8 cellular contexts compared by ENCODE assay signal in genomic region chr21:44872568-44873355, GRCh38. TPM values are rescaled to one million over a fixed set of nuclear protein-coding genes. Genes with fewer than 3 reads are reported as not detected.
A peak's percentile ranks its signal among the peaks of the same experiment; 100 is the strongest.
DNase-seq lines count a peak whose midpoint lies in the region; ATAC-seq and TF ChIP-seq lines count a peak whose summit lies in the region.

No MANE protein-coding gene starts in this region.

- peaks cover 43% of the 10 kb centered on the region for H4K20me1 ChIP-seq in Karpas-422 (ENCODE audit: insufficient read depth, low read depth, low read length)

- H2AFZ ChIP-seq in Karpas-422 (ENCODE audit: low read length), result no peak overlapping the region

- no peak overlapping the region for H3K27ac ChIP-seq in Karpas-422 (ENCODE audit: low read length)

- H3K79me2 ChIP-seq in Karpas-422 (ENCODE audit: low read length), result peaks cover 54% of the 10 kb centered on the region

- no peak for TF ChIP-seq CTCF in GM12865 (IDR thresholded peaks at IDR 0.05; ENCODE audit: insufficient read depth, low read depth, low read length, missing control alignments)
- no peak for TF ChIP-seq CTCF in astrocyte of the spinal cord (IDR thresholded peaks at IDR 0.05; ENCODE audit: low read depth, low read length)

- H3K4me2 ChIP-seq in Karpas-422 (ENCODE audit: low read depth, low read length, poor library complexity, severe bottlenecking), result peak overlapping the region; percentile 100

- H3K4me3 ChIP-seq in GM12865 (ENCODE audit: low read depth, low read length) (peak overlapping the region; percentile 80), Karpas-422 (ENCODE audit: low read length) (peak overlapping the region; percentile 93), astrocyte of the spinal cord (ENCODE audit: low read depth, low read length) (peak overlapping the region; percentile 51), iPS-11a (ENCODE audit: low read depth, low read length) (peak overlapping the region; percentile 78), skeletal muscle cell (ENCODE audit: low read depth, low read length) (peak overlapping the region; percentile 83)

- no peak for ATAC-seq in activated CD4-positive, CD25-positive, alpha-beta regulatory T cell treated with anti-CD3 and anti-CD28 coated beads, Interleukin-2, amount 50 U/mL, for 24 hours
- no peak for ATAC-seq in GM19324 (IDR thresholded peaks at IDR 0.05; ENCODE audit: low FRiP score, unreplicated experiment)

- H3K27me3 ChIP-seq in Karpas-422 (ENCODE audit: low read length), result no peaks in the 10 kb centered on the region

- in situ Hi-C loops in astrocyte of the spinal cord (cut with HindIII; ENCODE audit: low sequenced_read_pairs), result no loop called here

- H3K9me2 ChIP-seq in Karpas-422 (replicated peaks; ENCODE audit: insufficient read depth, low read length), result no peaks in the 10 kb centered on the region

- DNase-seq in GM12865 (ENCODE audit: low read depth), result peak; percentile 36
- no peak for DNase-seq in Karpas-422
- peak; percentile 35 for DNase-seq in astrocyte of the spinal cord (ENCODE audit: low read depth, low spot score)
- DNase-seq in skeletal muscle cell (ENCODE audit: low read depth), result no peak
- DNase-seq in NOMO-1 treated with dmso at 0.1 percent for 144 hours (lab: John Stamatoyannopoulos, UW; ENCODE audit: unreplicated experiment), result no peak

- H3K9ac ChIP-seq in Karpas-422 (ENCODE audit: low read length), result peak overlapping the region; percentile 83

- no peaks in the 10 kb centered on the region for H3K36me3 ChIP-seq in Karpas-422 (ENCODE audit: insufficient read depth, low read length)

- no peaks in the 10 kb centered on the region for H3K9me3 ChIP-seq in Karpas-422 (ENCODE audit: low read length)

- peaks cover 38% of the 10 kb centered on the region for H3K4me1 ChIP-seq in Karpas-422 (ENCODE audit: low read length)

RNA-seq across cellular contexts. Expression of gene PTTG1IP, which starts 0.7 kb away (rescaled TPM):
- total RNA-seq in Karpas-422 (2014; rRNA removed; shearing (Covaris generic); ENCODE audit: low replicate concordance), result 37.8 and 44.7 TPM in 2 replicates

RNA-seq across cellular contexts. Expression of gene ITGB2, which starts 47.9 kb away (rescaled TPM):
- 252 and 484 TPM in 2 replicates for total RNA-seq in Karpas-422 (2014; rRNA removed; shearing (Covaris generic); ENCODE audit: low replicate concordance)

RNA-seq across cellular contexts. Expression of gene SUMO3, which starts 54.9 kb away (rescaled TPM):
- total RNA-seq in Karpas-422 (2014; rRNA removed; shearing (Covaris generic); ENCODE audit: low replicate concordance), result 70.3 and 80.3 TPM in 2 replicates

Comparison
In these comparisons a context has a peak if more than half of its experiments do, and no peak if none do; other contexts are left out.
1. DNase-seq: peak in GM12865 (single experiment) and astrocyte of the spinal cord (single experiment); none in Karpas-422 (single experiment), skeletal muscle cell (single experiment) and NOMO-1 treated with dmso at 0.1 percent for 144 hours (single experiment).
2. Peak in every context shown above with its lines, with median percentiles within 50 percentile points of each other: H3K4me3 ChIP-seq.